Comparison of ENCODE assay signal across 27 cellular contexts in genomic region chr14:75461755-75462349, GRCh38.
"Had no signal": no experiment of that assay in that cellular context is flagged by ENCODE, and none has a peak within 500 bp of the region (broad histone marks: within the 10 kb centered on the region; RNA-seq: fewer than 3 reads in every experiment).

No MANE protein-coding gene starts in this region.

- H3K36me3 Mint-ChIP-seq: naive thymus-derived CD8-positive, alpha-beta T cell; stimulated activated effector memory CD8-positive, alpha-beta T cell treated with anti-CD3 and anti-CD28 coated beads, Interleukin-12 subunit alpha, Interleukin-12 subunit beta, amount 100 ng/mL, for 72 hours had no signal

- FAIRE-seq: kidney had no signal

- H3K27ac ChIP-seq: cardiac muscle cell, ovary, prostate gland, skin epidermis, testis, vagina had no signal

- DNase-seq: activated B cell treated with CpG ODN at 0.5 μM for 24 hours; activated CD4-positive, alpha-beta T cell treated with anti-CD3 and anti-CD28 coated beads for 36 hours; activated CD4-positive, alpha-beta T cell treated with anti-CD3 and anti-CD28 coated beads, Interleukin-2, amount 50 U/mL, for 4 hours; activated CD8-positive, alpha-beta memory T cell treated with anti-CD3 and anti-CD28 coated beads for 24 hours; activated CD8-positive, alpha-beta memory T cell treated with anti-CD3 and anti-CD28 coated beads, Interleukin-2, amount 50 U/mL, for 4 hours; activated naive CD4-positive, alpha-beta T cell treated with anti-CD3 and anti-CD28 coated beads for 36 hours; activated T-cell treated with anti-CD3 and anti-CD28 coated beads, Interleukin-2, amount 50 U/mL, for 24 hours; amygdala; effector CD4-positive, alpha-beta T cell; erythroblast; foreskin fibroblast; kidney; naive thymus-derived CD8-positive, alpha-beta T cell; ovary; stimulated activated CD4-positive, alpha-beta T cell treated with anti-CD3 and anti-CD28 coated beads, Interleukin-2, amount 100 ng/mL, for 24 hours; T1000; trophoblast cell had no signal

- H3K27me3 ChIP-seq: cardiac muscle cell, ovary, right atrium auricular region, testis, vagina had no signal

- H3K9me3 Mint-ChIP-seq: activated B cell treated with CpG ODN at 0.5 μM for 24 hours; activated naive CD4-positive, alpha-beta T cell treated with anti-CD3 and anti-CD28 coated beads for 36 hours; activated T-cell treated with anti-CD3 and anti-CD28 coated beads, Interleukin-2, amount 50 U/mL, for 24 hours; activated T-helper 2 cell treated with anti-CD3 and anti-CD28 coated beads, Interferon-gamma antibody, Interleukin-2, Interleukin-4, amounts not matched to agents 10 μg/mL and 5 μg/mL and 100 μg/mL, durations not matched to agents 14 hours and 24 hours and 36 hours; naive thymus-derived CD8-positive, alpha-beta T cell; stimulated activated effector memory CD8-positive, alpha-beta T cell treated with anti-CD3 and anti-CD28 coated beads, Interleukin-12 subunit alpha, Interleukin-12 subunit beta, amount 100 ng/mL, for 72 hours; T-helper 1 cell treated with Interleukin-12 subunit alpha and Interleukin-12 subunit beta and Interleukin-4 antibody, amounts not matched to agents 30 μg/mL and 1 μg/mL, for 36 hours had no signal

- H3K9me3 ChIP-seq: ovary, prostate gland, right atrium auricular region, testis, vagina had no signal

- ATAC-seq: activated CD4-positive, alpha-beta T cell treated with anti-CD3 and anti-CD28 coated beads for 36 hours; naive thymus-derived CD8-positive, alpha-beta T cell; stimulated activated effector memory CD8-positive, alpha-beta T cell treated with anti-CD3 and anti-CD28 coated beads, Interleukin-12 subunit alpha, Interleukin-12 subunit beta, amount 100 ng/mL, for 72 hours had no signal

- H3K36me3 ChIP-seq: cardiac muscle cell, ovary, prostate gland, vagina had no signal

- H3K27ac Mint-ChIP-seq: activated CD4-positive, alpha-beta T cell treated with anti-CD3 and anti-CD28 coated beads for 36 hours; activated naive CD4-positive, alpha-beta T cell treated with anti-CD3 and anti-CD28 coated beads for 36 hours; activated T-cell treated with anti-CD3 and anti-CD28 coated beads, Interleukin-2, amount 50 U/mL, for 24 hours; activated T-helper 2 cell treated with anti-CD3 and anti-CD28 coated beads, Interferon-gamma antibody, Interleukin-2, Interleukin-4, amounts not matched to agents 10 μg/mL and 5 μg/mL and 100 μg/mL, durations not matched to agents 14 hours and 24 hours and 36 hours; stimulated activated effector memory CD8-positive, alpha-beta T cell treated with anti-CD3 and anti-CD28 coated beads, Interleukin-12 subunit alpha, Interleukin-12 subunit beta, amount 100 ng/mL, for 72 hours; T-helper 1 cell treated with Interleukin-12 subunit alpha and Interleukin-12 subunit beta and Interleukin-4 antibody, amounts not matched to agents 30 μg/mL and 1 μg/mL, for 36 hours had no signal

- H3K4me3 ChIP-seq: cardiac muscle cell, lung, ovary, prostate gland, right atrium auricular region, skin epidermis, testis, vagina had no signal

- H3K4me1 ChIP-seq: prostate gland had no signal
